26 cellular contexts compared by ENCODE assay signal in genomic region chrX:120731386-120731785, GRCh38.
"Had no signal": no experiment of that assay in that cellular context is flagged by ENCODE, and none has a peak within 500 bp of the region (broad histone marks: within the 10 kb centered on the region; RNA-seq: fewer than 3 reads in every experiment).

No MANE protein-coding gene starts in this region.

- H3K4me3 ChIP-seq: left ventricle myocardium inferior, lung, neural progenitor cell, stomach, thyroid gland, upper lobe of left lung, vagina had no signal

- ATAC-seq: activated T-cell treated with anti-CD3 and anti-CD28 coated beads, Interleukin-2, amount 50 U/mL, for 4 hours; activated T-helper 17 cell treated with anti-CD3 and anti-CD28 coated beads, Interleukin-2, amount 50 U/mL, for 72 hours; esophagus mucosa; natural killer cell; right cardiac atrium; stimulated activated naive B cell treated with anti-CD40 and anti-IgM and Interleukin-4, amounts not matched to agents 10 μg/mL and 1 μg/mL and 100 μg/mL, for 72 hours had no signal

- DNase-seq: activated CD4-positive, alpha-beta memory T cell treated with anti-CD3 and anti-CD28 coated beads, Interleukin-2, amount 10 ng/mL, durations not matched to agents 7 days and 5 days; activated CD4-positive, alpha-beta T cell treated with anti-CD3 and anti-CD28 coated beads, Interleukin-2, amount 10 ng/mL, durations not matched to agents 7 days and 5 days; activated CD4-positive, CD25-positive, alpha-beta regulatory T cell treated with anti-CD3 and anti-CD28 coated beads, Interleukin-2, amount 50 U/mL, for 72 hours; activated gamma-delta T cell treated with Interleukin-2 at 50 U/mL for 16 hours; activated naive CD4-positive, alpha-beta T cell treated with anti-CD3 and anti-CD28 coated beads, Interleukin-2, amount 50 U/mL, for 16 hours; activated T-cell treated with anti-CD3 and anti-CD28 coated beads, Interleukin-2, amount 50 U/mL, for 4 hours; amniotic stem cell; endodermal cell; islet precursor cell; left ventricle myocardium inferior; mesendoderm; natural killer cell; occipital lobe; posterior cingulate gyrus; right cardiac atrium; stimulated activated CD4-positive, alpha-beta T cell treated with anti-CD3 and anti-CD28 coated beads, Interleukin-15, amount 100 ng/mL, for 24 hours; stimulated activated CD4-positive, alpha-beta T cell treated with anti-CD3 and anti-CD28 coated beads, Interleukin-2, amount 100 ng/mL, for 24 hours; stimulated activated naive B cell treated with anti-CD40 and anti-IgM and Interleukin-4, amounts not matched to agents 10 μg/mL and 1 μg/mL and 100 μg/mL, for 72 hours; stomach; thyroid gland; upper lobe of left lung had no signal
